ENCODE assay signal across 1 cellular context in the genomic region with DNA sequence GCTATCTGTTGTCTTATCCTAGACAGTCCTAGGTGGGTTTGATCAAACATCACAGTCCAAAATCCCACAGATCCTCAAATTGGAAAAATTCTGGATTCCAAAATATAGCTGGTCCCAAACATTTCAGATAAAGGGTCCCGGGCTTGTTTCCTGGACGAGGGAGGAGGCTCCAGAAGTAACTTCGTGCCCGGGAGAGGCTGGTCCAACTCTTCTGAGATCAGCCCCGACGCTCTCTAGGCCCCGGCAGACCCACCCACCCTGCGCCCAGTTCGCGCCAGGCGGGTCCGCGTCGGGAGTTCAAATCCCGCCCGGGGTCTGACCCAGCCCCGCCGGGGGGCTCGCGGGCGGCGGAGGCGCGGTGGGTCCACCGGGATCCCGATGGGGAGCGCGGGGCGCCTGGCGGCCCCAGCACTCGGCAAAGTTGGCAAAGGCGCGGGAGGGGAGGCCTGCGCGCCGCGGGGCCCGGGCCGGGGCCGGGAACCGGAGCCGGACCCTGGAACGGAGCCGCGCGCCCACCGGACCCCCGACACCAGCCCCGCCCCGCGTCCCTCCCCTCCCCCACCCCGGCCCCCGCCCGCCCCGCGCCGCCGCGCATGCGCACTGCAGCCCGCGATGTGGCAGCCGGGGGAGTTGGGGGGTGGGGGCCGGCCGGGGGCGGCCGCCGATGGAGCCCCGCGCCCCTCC.
TF ChIP-seq lines count a peak whose summit lies in the region.

No MANE protein-coding gene starts in this region.

TF ChIP-seq in K562, 482 proteins besides CTCF, POLR2A, EP300 and RAD21 (continued from another document and continues in another):
- TF ChIP-seq HOMEZ (CRISPR knock-in tag; IDR thresholded peaks at IDR 0.05) (no peak), HDAC2 (IDR thresholded peaks at IDR 0.05) (no peak), ZNF717 (CRISPR knock-in tag; IDR thresholded peaks at IDR 0.05) (no peak), ZNF609 (CRISPR knock-in tag; IDR thresholded peaks at IDR 0.05; ENCODE audit: borderline replicate concordance) (no peak), RB1 (IDR thresholded peaks at IDR 0.05; ENCODE audit: low read depth) (peak; percentile 49; the same call in 1 of the 2 replicates), NR2C1 (IDR thresholded peaks at IDR 0.05) (no peak), NR2C1 (tag; IDR thresholded peaks at IDR 0.05) (no peak), ZFX (CRISPR knock-in tag; IDR thresholded peaks at IDR 0.05) (peak; percentile 29; the same call in 1 of the 2 replicates), SREBF2 (CRISPR knock-in tag; IDR thresholded peaks at IDR 0.05) (no peak), ZNF444 (CRISPR knock-in tag; IDR thresholded peaks at IDR 0.05) (no peak), XRCC3 (IDR thresholded peaks at IDR 0.05) (no peak), RBM17 (IDR thresholded peaks at IDR 0.05; ENCODE audit: borderline replicate concordance, low read depth, low read length) (no peak), ZNF146 (CRISPR knock-in tag; IDR thresholded peaks at IDR 0.05; ENCODE audit: unreplicated experiment) (no peak), ZNF184 (CRISPR knock-in tag; IDR thresholded peaks at IDR 0.05) (no peak), BDP1 (IDR thresholded peaks at IDR 0.05; ENCODE audit: insufficient read depth, insufficient read length) (no peak), CC2D1A (IDR thresholded peaks at IDR 0.05) (no peak), ZNF41 (CRISPR knock-in tag; conservative IDR thresholded peaks at IDR 0.05) (no peak), HMGN3 (IDR thresholded peaks at IDR 0.05; ENCODE audit: borderline replicate concordance, extremely low read depth, insufficient read length, low read depth, low read length) (peak; percentile 28), HNRNPL (IDR thresholded peaks at IDR 0.05; ENCODE audit: low read depth, low read length) (no peak), ZNF586 (CRISPR knock-in tag; conservative IDR thresholded peaks at IDR 0.05) (no peak), FOXJ3 (CRISPR knock-in tag; IDR thresholded peaks at IDR 0.05) (no peak), CBX8 (IDR thresholded peaks at IDR 0.05; ENCODE audit: borderline replicate concordance, extremely low read depth, low read depth, low read length, poor library complexity, severe bottlenecking) (no peak), HLTF (IDR thresholded peaks at IDR 0.05) (no peak), GABPB2 (CRISPR knock-in tag; conservative IDR thresholded peaks at IDR 0.05) (no peak), ZNF354B (CRISPR knock-in tag; IDR thresholded peaks at IDR 0.05) (no peak), ZBTB7A (IDR thresholded peaks at IDR 0.05; ENCODE audit: borderline replicate concordance, control insufficient read depth, low read depth, low read length) (peak; percentile 79; the same call in 1 of the 2 replicates), ADNP (tag; IDR thresholded peaks at IDR 0.05) (no peak), E2F5 (CRISPR knock-in tag; IDR thresholded peaks at IDR 0.05) (0 out of 2 replicates have a peak, but pooled peaks have one; percentile 3), GTF2A2 (tag; IDR thresholded peaks at IDR 0.05) (no peak), ZNF766 (CRISPR knock-in tag; conservative IDR thresholded peaks at IDR 0.05) (peak; percentile 13; the same call in 1 of the 2 replicates), BHLHE40 (IDR thresholded peaks at IDR 0.05; ENCODE audit: low read length) (no peak), MEF2A (IDR thresholded peaks at IDR 0.05; ENCODE audit: control insufficient read depth, low read depth, low read length) (no peak), ZNF24 (IDR thresholded peaks at IDR 0.05) (no peak), RBFOX2 (IDR thresholded peaks at IDR 0.05; ENCODE audit: low read depth, low read length) (peak; percentile 50; the same call in 1 of the 2 replicates), FOXK1 (CRISPR knock-in tag; IDR thresholded peaks at IDR 0.05; ENCODE audit: borderline replicate concordance) (no peak)
- TF ChIP-seq, protein P1, sequence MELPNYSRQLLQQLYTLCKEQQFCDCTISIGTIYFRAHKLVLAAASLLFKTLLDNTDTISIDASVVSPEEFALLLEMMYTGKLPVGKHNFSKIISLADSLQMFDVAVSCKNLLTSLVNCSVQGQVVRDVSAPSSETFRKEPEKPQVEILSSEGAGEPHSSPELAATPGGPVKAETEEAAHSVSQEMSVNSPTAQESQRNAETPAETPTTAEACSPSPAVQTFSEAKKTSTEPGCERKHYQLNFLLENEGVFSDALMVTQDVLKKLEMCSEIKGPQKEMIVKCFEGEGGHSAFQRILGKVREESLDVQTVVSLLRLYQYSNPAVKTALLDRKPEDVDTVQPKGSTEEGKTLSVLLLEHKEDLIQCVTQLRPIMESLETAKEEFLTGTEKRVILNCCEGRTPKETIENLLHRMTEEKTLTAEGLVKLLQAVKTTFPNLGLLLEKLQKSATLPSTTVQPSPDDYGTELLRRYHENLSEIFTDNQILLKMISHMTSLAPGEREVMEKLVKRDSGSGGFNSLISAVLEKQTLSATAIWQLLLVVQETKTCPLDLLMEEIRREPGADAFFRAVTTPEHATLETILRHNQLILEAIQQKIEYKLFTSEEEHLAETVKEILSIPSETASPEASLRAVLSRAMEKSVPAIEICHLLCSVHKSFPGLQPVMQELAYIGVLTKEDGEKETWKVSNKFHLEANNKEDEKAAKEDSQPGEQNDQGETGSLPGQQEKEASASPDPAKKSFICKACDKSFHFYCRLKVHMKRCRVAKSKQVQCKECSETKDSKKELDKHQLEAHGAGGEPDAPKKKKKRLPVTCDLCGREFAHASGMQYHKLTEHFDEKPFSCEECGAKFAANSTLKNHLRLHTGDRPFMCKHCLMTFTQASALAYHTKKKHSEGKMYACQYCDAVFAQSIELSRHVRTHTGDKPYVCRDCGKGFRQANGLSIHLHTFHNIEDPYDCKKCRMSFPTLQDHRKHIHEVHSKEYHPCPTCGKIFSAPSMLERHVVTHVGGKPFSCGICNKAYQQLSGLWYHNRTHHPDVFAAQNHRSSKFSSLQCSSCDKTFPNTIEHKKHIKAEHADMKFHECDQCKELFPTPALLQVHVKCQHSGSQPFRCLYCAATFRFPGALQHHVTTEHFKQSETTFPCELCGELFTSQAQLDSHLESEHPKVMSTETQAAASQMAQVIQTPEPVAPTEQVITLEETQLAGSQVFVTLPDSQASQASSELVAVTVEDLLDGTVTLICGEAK (IDR thresholded peaks at IDR 0.05): no peak
- TF ChIP-seq, protein P1 (CRISPR knock-in tag; IDR thresholded peaks at IDR 0.05): no peak
- TF ChIP-seq, protein P2, sequence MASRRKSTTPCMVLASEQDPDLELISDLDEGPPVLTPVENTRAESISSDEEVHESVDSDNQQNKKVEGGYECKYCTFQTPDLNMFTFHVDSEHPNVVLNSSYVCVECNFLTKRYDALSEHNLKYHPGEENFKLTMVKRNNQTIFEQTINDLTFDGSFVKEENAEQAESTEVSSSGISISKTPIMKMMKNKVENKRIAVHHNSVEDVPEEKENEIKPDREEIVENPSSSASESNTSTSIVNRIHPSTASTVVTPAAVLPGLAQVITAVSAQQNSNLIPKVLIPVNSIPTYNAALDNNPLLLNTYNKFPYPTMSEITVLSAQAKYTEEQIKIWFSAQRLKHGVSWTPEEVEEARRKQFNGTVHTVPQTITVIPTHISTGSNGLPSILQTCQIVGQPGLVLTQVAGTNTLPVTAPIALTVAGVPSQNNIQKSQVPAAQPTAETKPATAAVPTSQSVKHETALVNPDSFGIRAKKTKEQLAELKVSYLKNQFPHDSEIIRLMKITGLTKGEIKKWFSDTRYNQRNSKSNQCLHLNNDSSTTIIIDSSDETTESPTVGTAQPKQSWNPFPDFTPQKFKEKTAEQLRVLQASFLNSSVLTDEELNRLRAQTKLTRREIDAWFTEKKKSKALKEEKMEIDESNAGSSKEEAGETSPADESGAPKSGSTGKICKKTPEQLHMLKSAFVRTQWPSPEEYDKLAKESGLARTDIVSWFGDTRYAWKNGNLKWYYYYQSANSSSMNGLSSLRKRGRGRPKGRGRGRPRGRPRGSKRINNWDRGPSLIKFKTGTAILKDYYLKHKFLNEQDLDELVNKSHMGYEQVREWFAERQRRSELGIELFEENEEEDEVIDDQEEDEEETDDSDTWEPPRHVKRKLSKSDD (conservative IDR thresholded peaks at IDR 0.05; ENCODE audit: low read length): no peak
- TF ChIP-seq, protein P3, sequence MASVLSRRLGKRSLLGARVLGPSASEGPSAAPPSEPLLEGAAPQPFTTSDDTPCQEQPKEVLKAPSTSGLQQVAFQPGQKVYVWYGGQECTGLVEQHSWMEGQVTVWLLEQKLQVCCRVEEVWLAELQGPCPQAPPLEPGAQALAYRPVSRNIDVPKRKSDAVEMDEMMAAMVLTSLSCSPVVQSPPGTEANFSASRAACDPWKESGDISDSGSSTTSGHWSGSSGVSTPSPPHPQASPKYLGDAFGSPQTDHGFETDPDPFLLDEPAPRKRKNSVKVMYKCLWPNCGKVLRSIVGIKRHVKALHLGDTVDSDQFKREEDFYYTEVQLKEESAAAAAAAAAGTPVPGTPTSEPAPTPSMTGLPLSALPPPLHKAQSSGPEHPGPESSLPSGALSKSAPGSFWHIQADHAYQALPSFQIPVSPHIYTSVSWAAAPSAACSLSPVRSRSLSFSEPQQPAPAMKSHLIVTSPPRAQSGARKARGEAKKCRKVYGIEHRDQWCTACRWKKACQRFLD (CRISPR knock-in tag; IDR thresholded peaks at IDR 0.05): 0 out of 2 replicates have a peak, but pooled peaks have one; percentile 70
